In the genomic region with DNA sequence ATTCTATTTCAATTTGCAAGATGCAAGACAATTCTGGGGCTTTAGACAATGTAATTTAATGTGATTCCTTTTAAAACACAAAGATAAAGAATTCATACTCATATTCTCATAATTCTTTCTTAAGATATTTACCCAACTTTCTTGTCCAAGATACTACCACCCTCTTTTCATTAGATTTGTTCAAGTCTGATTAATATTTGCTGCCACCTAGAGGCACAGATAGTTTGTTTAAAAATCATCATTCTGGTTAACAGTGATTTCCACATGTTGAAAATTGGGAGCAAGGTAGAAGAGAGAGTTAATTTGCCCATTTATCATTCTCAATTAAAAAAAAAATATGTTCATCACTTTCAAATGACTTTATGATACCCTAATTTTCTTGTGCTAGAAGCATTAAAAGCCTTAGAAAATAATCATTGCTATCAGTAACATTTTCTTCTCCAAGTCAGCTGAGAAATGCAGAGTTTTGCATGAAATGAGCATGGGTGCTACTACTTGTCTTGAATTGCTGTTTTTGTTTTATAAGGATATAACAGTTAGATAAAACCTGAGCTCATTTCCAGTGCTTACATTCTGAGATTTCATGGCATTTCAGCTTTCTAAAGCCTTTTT, we compare ENCODE assay signal across 9 cellular contexts. TPM values are rescaled to one million over a fixed set of nuclear protein-coding genes. Genes with fewer than 3 reads are reported as not detected.
A peak's percentile ranks its signal among the peaks of the same experiment; 100 is the strongest.
DNase-seq lines count a peak whose midpoint lies in the region; ATAC-seq, FAIRE-seq and TF ChIP-seq lines count a peak whose summit lies in the region.
"Had no signal": no experiment of that assay in that cellular context is flagged by ENCODE, and none has a peak within 500 bp of the region (broad histone marks: within the 10 kb centered on the region; RNA-seq: fewer than 3 reads in every experiment).

No MANE protein-coding gene starts in this region.

- intact Hi-C loops in heart right ventricle (cut with DNase I) (no loop called here), Right ventricle myocardium inferior (cut with DNase I) (no loop called here)

- peaks cover 0 to 5% (median 0%) of the 10 kb centered on the region in 11 donors for H3K9me3 ChIP-seq in heart right ventricle
- no peaks in the 10 kb centered on the region for H3K9me3 ChIP-seq in RWPE2 (ENCODE audit: severe bottlenecking)

- no peak for DNase-seq in heart right ventricle
- DNase-seq in Right ventricle myocardium inferior (ENCODE audit: missing footprints) = no peak
- no peak for DNase-seq in RWPE2 (ENCODE audit: low spot score)
- DNase-seq in fibroblast of villous mesenchyme (ENCODE audit: low read depth) = peak; percentile 45
- DNase-seq in urothelium cell line (ENCODE audit: low spot score) = peak; percentile 27
- DNase-seq in activated effector memory CD4-positive, alpha-beta T cell treated with Interleukin-2 at 50 U/mL for 16 hours = no peak
- no peak for DNase-seq in T-helper 1 cell
- DNase-seq: NCI-H1092 had no signal

- H3K27ac ChIP-seq in heart right ventricle = no peak overlapping the region
- no peak overlapping the region for H3K27ac ChIP-seq in RWPE2 (ENCODE audit: poor library complexity, severe bottlenecking)

- peaks cover 0 to 99% (median 29%) of the 10 kb centered on the region in 9 donors for H3K36me3 ChIP-seq in heart right ventricle
- peaks cover 93% of the 10 kb centered on the region for H3K36me3 ChIP-seq in RWPE2 (ENCODE audit: low read depth)

- H3K4me1 ChIP-seq in heart right ventricle = peaks cover 0 to 13% (median 0%) of the 10 kb centered on the region in 9 donors
- H3K4me1 ChIP-seq in RWPE2 (ENCODE audit: insufficient read depth, poor library complexity, severe bottlenecking) = no peaks in the 10 kb centered on the region

- H3K4me3 ChIP-seq in heart right ventricle (no peak overlapping the region), RWPE2 (ENCODE audit: severe bottlenecking) (no peak overlapping the region), fibroblast of villous mesenchyme (ENCODE audit: low read depth, low read length) (no peak overlapping the region)

- ATAC-seq in heart right ventricle (no peak), Right ventricle myocardium inferior (no peak), RWPE2 (ENCODE audit: low read depth) (peak; percentile 21; the same call in 1 of the 3 replicates), GM21515 (IDR thresholded peaks at IDR 0.05; ENCODE audit: unreplicated experiment) (no peak)

- TF ChIP-seq CTCF in heart right ventricle (IDR thresholded peaks at IDR 0.05) (peak in 7 of 9 donors; percentile 28 to 54 (median 42)), RWPE2 (IDR thresholded peaks at IDR 0.05; ENCODE audit: poor library complexity, severe bottlenecking) (peak; percentile 80), fibroblast of villous mesenchyme (IDR thresholded peaks at IDR 0.05; ENCODE audit: insufficient read depth, low read depth, low read length) (peak; percentile 58)

- H3K27me3 ChIP-seq in heart right ventricle (no peaks in the 10 kb centered on the region), RWPE2 (ENCODE audit: insufficient read depth, poor library complexity, severe bottlenecking) (no peaks in the 10 kb centered on the region)

- no peak for FAIRE-seq in urothelium cell line (lab: Jason Lieb, UNC)

RNA-seq across cellular contexts. Expression of a gene that starts 11.6 kb away (rescaled TPM):
- total RNA-seq in heart right ventricle (10 to 100 TPM in 5 of 10 donors, 1 to 10 TPM in 5; 8.1 to 12.2 (median 10.2) TPM), Right ventricle myocardium inferior (10.9 TPM), fibroblast of villous mesenchyme (9.0 and 10.4 TPM in 2 replicates)
- polyA plus RNA-seq in heart right ventricle = 10 to 100 TPM in 1 of 2 donors, 1 to 10 TPM in 1; 9.3 to 13.0 TPM

Comparison
In these comparisons a context has a peak if more than half of its experiments do, and no peak if none do; other contexts are left out.
1. DNase-seq: peak in fibroblast of villous mesenchyme (single experiment) and urothelium cell line (single experiment); none in heart right ventricle (0 of 2), Right ventricle myocardium inferior (single experiment), RWPE2 (single experiment), activated effector memory CD4-positive, alpha-beta T cell treated with Interleukin-2 at 50 U/mL for 16 hours (single experiment) and T-helper 1 cell (0 of 5).
2. Peak in every context shown above with its lines, with median percentiles within 50 percentile points of each other: CTCF ChIP-seq.